In genomic region chr12:76158518-76159321, GRCh38 we compare ENCODE assay signal across 1 cellular context.
TF ChIP-seq lines count a peak whose summit lies in the region.

No MANE protein-coding gene starts in this region.

TF ChIP-seq in K562, 482 proteins besides CTCF, POLR2A, EP300 and RAD21 (continued from another document and continues in another):
- TF ChIP-seq CREM (IDR thresholded peaks at IDR 0.05; ENCODE audit: low read depth) (peak; percentile 53; the same call in 1 of the 2 replicates), MAFK (IDR thresholded peaks at IDR 0.05; ENCODE audit: low read length) (peak; percentile 28; the same call in 1 of the 2 replicates), MAZ (CRISPR knock-in tag; conservative IDR thresholded peaks at IDR 0.05 in 1 of 2, IDR thresholded peaks at IDR 0.05 in 1 of 2) (peak in 1 of 2 experiments; percentile 25; a peak in 1 of 4 replicates), CBFA2T2 (conservative IDR thresholded peaks at IDR 0.05) (no peak), YY1 (IDR thresholded peaks at IDR 0.05; ENCODE audit: borderline replicate concordance in 1 of 3, control insufficient read depth in 1 of 3, extremely low read depth in 1 of 3, insufficient read depth in 3 of 3, insufficient read length in 1 of 3, insufficient replicate concordance in 2 of 3, low read depth in 1 of 3, low read length in 2 of 3) (peak in 1 of 3 experiments; percentile 41), PHB2 (IDR thresholded peaks at IDR 0.05; ENCODE audit: low read depth) (no peak), ARNT (IDR thresholded peaks at IDR 0.05) (peak in 1 of 2 experiments; percentile 67; a peak in 1 of 4 replicates), KAT7 (CRISPR knock-in tag; IDR thresholded peaks at IDR 0.05; ENCODE audit: borderline replicate concordance) (no peak), HSF4 (CRISPR knock-in tag; IDR thresholded peaks at IDR 0.05; ENCODE audit: borderline replicate concordance) (no peak), ZNF274 (IDR thresholded peaks at IDR 0.05; ENCODE audit: borderline replicate concordance, low read depth, low read length) (no peak), CEBPG (CRISPR knock-in tag; IDR thresholded peaks at IDR 0.05) (no peak), CEBPG (tag; conservative IDR thresholded peaks at IDR 0.05 in 1 of 2, IDR thresholded peaks at IDR 0.05 in 1 of 2) (no peak), NRF1 (conservative IDR thresholded peaks at IDR 0.05 in 1 of 2, IDR thresholded peaks at IDR 0.05 in 1 of 2) (0 out of 4 replicates have a peak, but pooled peaks of 1 of the 2 experiments have one; percentile 12), TARDBP (IDR thresholded peaks at IDR 0.05) (no peak), SPI1 (IDR thresholded peaks at IDR 0.05; ENCODE audit: borderline replicate concordance, low read depth, low read length) (no peak), ZNF444 (CRISPR knock-in tag; IDR thresholded peaks at IDR 0.05) (0 out of 2 replicates have a peak, but pooled peaks have one; percentile 51), ZNF592 (IDR thresholded peaks at IDR 0.05) (peak; percentile 54; the same call in 1 of the 2 replicates), CCAR2 (IDR thresholded peaks at IDR 0.05; ENCODE audit: low read depth, low read length) (no peak), ZNF395 (CRISPR knock-in tag; IDR thresholded peaks at IDR 0.05) (0 out of 2 replicates have a peak, but pooled peaks have one; percentile 35), FUS (optimal IDR thresholded peaks at IDR 0.05; ENCODE audit: low read depth, low read length) (no peak), STAT5B (CRISPR knock-in tag; IDR thresholded peaks at IDR 0.05) (no peak), MLLT1 (IDR thresholded peaks at IDR 0.05) (peak in 1 of 2 experiments; percentile 51; a peak in 1 of 4 replicates), MTA3 (IDR thresholded peaks at IDR 0.05; ENCODE audit: borderline replicate concordance) (peak; percentile 43; the same call in 1 of the 2 replicates), ATF7 (IDR thresholded peaks at IDR 0.05) (peak; percentile 29; the same call in 1 of the 2 replicates), L3MBTL2 (IDR thresholded peaks at IDR 0.05) (peak; percentile 28; the same call in 1 of the 2 replicates), HCFC1 (IDR thresholded peaks at IDR 0.05; ENCODE audit: low read depth, low read length) (0 out of 2 replicates have a peak, but pooled peaks have one; percentile 16), HLTF (IDR thresholded peaks at IDR 0.05) (no peak), CBX8 (IDR thresholded peaks at IDR 0.05; ENCODE audit: borderline replicate concordance, extremely low read depth, low read depth, low read length, poor library complexity, severe bottlenecking) (no peak), PYGO2 (tag; IDR thresholded peaks at IDR 0.05) (no peak), SP2 (IDR thresholded peaks at IDR 0.05; ENCODE audit: extremely low read depth, low read depth, low read length, poor library complexity, severe bottlenecking) (no peak), TEAD2 (tag; IDR thresholded peaks at IDR 0.05) (no peak), ZNF507 (tag; conservative IDR thresholded peaks at IDR 0.05) (no peak), ZNF133 (CRISPR knock-in tag; IDR thresholded peaks at IDR 0.05) (no peak), ID3 (CRISPR knock-in tag; IDR thresholded peaks at IDR 0.05) (no peak), ID3 (tag; IDR thresholded peaks at IDR 0.05) (no peak), DIDO1 (tag; IDR thresholded peaks at IDR 0.05; ENCODE audit: low read depth) (peak; percentile 50; the same call in 1 of the 2 replicates), JUND (IDR thresholded peaks at IDR 0.05; ENCODE audit: borderline replicate concordance, low read depth, low read length) (peak; percentile 71), JUND (tag; IDR thresholded peaks at IDR 0.05; ENCODE audit: borderline replicate concordance, low read depth, low read length) (no peak; the same call in 1 of the 3 replicates), MAFF (IDR thresholded peaks at IDR 0.05; ENCODE audit: low read length) (0 out of 2 replicates have a peak, but pooled peaks have one; percentile 10), BACH1 (tag; IDR thresholded peaks at IDR 0.05) (peak; percentile 47; the same call in 1 of the 2 replicates), TCF3 (CRISPR knock-in tag; IDR thresholded peaks at IDR 0.05) (peak; percentile 51; the same call in 1 of the 2 replicates), MBD1 (CRISPR knock-in tag; IDR thresholded peaks at IDR 0.05) (no peak), TOE1 (IDR thresholded peaks at IDR 0.05; ENCODE audit: borderline replicate concordance) (0 out of 2 replicates have a peak, but pooled peaks have one; percentile 32), TOE1 (CRISPR knock-in tag; IDR thresholded peaks at IDR 0.05; ENCODE audit: borderline replicate concordance, low read depth) (no peak)
- TF ChIP-seq, protein P1, sequence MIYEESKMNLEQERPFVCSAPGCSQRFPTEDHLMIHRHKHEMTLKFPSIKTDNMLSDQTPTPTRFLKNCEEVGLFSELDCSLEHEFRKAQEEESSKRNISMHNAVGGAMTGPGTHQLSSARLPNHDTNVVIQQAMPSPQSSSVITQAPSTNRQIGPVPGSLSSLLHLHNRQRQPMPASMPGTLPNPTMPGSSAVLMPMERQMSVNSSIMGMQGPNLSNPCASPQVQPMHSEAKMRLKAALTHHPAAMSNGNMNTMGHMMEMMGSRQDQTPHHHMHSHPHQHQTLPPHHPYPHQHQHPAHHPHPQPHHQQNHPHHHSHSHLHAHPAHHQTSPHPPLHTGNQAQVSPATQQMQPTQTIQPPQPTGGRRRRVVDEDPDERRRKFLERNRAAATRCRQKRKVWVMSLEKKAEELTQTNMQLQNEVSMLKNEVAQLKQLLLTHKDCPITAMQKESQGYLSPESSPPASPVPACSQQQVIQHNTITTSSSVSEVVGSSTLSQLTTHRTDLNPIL (CRISPR knock-in tag; IDR thresholded peaks at IDR 0.05): no peak
- TF ChIP-seq, protein P2, sequence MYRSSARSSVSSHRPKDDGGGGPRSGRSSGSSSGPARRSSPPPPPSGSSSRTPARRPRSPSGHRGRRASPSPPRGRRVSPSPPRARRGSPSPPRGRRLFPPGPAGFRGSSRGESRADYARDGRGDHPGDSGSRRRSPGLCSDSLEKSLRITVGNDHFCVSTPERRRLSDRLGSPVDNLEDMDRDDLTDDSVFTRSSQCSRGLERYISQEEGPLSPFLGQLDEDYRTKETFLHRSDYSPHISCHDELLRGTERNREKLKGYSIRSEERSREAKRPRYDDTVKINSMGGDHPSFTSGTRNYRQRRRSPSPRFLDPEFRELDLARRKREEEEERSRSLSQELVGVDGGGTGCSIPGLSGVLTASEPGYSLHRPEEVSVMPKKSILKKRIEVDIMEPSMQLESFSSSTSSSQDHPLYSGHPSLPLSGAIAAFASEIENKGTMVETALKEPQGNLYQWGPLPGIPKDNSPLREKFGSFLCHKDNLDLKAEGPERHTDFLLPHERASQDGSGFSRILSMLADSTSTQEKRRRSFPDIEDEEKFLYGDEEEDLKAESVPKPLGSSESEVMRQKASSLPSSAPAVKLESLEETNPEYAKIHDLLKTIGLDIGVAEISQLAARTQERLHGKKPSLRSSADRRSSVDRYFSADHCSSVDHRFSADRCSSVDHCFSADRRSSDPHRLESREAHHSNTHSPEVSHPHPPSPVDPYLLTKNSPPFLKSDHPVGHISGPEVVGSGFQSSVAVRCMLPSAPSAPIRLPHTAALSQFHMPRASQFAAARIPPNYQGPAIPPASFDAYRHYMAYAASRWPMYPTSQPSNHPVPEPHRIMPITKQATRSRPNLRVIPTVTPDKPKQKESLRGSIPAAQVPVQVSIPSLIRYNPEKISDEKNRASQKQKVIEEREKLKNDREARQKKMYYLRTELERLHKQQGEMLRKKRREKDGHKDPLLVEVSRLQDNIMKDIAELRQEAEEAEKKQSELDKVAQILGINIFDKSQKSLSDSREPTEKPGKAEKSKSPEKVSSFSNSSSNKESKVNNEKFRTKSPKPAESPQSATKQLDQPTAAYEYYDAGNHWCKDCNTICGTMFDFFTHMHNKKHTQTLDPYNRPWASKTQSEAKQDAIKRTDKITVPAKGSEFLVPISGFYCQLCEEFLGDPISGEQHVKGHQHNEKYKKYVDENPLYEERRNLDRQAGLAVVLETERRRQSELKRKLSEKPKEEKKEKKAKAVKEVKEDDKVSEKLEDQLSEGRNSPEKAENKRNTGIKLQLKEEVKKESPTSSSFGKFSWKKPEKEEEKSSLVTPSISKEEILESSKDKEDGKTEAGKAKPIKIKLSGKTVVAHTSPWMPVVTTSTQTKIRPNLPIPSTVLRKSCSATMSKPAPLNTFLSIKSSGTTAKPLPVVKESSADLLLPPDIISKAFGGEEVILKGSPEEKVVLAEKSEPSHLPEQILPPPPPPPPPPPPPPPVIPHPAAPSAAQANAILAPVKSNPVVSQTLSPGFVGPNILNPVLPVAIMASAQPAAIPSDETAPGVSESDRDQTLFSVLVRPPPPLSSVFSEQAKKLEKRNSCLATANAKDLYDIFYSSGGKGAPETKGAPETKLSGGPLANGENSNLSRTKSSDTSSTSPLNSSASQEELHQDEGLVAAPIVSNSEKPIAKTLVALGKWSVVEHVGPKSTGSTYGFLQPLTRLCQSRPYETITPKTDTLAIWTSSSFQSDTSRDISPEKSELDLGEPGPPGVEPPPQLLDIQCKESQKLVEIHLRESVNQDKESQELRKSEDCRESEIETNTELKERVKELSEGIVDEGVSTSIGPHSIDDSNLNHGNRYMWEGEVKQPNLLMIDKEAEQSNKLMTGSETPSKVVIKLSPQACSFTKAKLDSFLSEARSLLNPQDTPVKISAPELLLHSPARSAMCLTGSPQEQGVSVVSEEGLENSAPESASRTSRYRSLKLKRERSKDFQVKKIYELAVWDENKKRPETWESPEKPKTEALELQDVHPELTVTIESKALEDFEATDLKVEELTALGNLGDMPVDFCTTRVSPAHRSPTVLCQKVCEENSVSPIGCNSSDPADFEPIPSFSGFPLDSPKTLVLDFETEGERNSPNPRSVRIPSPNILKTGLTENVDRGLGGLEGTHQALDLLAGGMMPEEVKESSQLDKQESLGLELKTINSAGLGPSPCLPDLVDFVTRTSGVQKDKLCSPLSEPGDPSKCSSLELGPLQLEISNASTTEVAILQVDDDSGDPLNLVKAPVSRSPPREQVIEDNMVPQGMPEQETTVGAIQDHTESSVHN (IDR thresholded peaks at IDR 0.05; ENCODE audit: borderline replicate concordance in 1 of 2, low read depth in 1 of 2): 0 out of 4 replicates have a peak, but pooled peaks of 1 of the 2 experiments have one; percentile 21
